In genomic region chr5:141841376-141841775, GRCh38 we compare ENCODE assay signal across 12 cellular contexts. TPM values are rescaled to one million over a fixed set of nuclear protein-coding genes. Genes with fewer than 3 reads are reported as not detected.
A peak's percentile ranks its signal among the peaks of the same experiment; 100 is the strongest.
DNase-seq lines count a peak whose midpoint lies in the region; ATAC-seq and TF ChIP-seq lines count a peak whose summit lies in the region.
"Had no signal": no experiment of that assay in that cellular context is flagged by ENCODE, and none has a peak within 500 bp of the region (broad histone marks: within the 10 kb centered on the region; RNA-seq: fewer than 3 reads in every experiment).

No MANE protein-coding gene starts in this region.

- no peak overlapping the region for H3K56ac ChIP-seq in IMR-90 (ENCODE audit: extremely low read depth, insufficient read depth, low read length)

- intact Hi-C loops in IMR-90 (cut with micrococcal nuclease) (no loop called here), ascending aorta (cut with DNase I) (no loop called here)

- H4K91ac ChIP-seq in IMR-90 (ENCODE audit: insufficient read depth, low read depth, low read length), result no peak overlapping the region

- H4K8ac ChIP-seq in IMR-90 (ENCODE audit: low read depth in 2 of 2, low read length in 2 of 2), result no peak overlapping the region

- peaks cover 19% of the 10 kb centered on the region for H3K4me1 ChIP-seq in IMR-90 (ENCODE audit: control insufficient read depth, insufficient read depth, low read length)
- no peaks in the 10 kb centered on the region for H3K4me1 ChIP-seq in ascending aorta
- peaks cover 37% of the 10 kb centered on the region for H3K4me1 ChIP-seq in suprapubic skin

- no peak overlapping the region for H2BK15ac ChIP-seq in IMR-90 (ENCODE audit: low read depth, low read length)

- no peak for DNase-seq in IMR-90
- no peak for DNase-seq in ascending aorta (ENCODE audit: low spot score in 2 of 2)
- peak; percentile 80 for DNase-seq in left lobe of liver (ENCODE audit: low spot score)
- no peak for DNase-seq in suprapubic skin (ENCODE audit: low spot score in 2 of 2)
- DNase-seq in NCI-H82 treated with DMSO at 0.1 percent for 48 hours (lab: John Stamatoyannopoulos, UW; ENCODE audit: unreplicated experiment), result no peak
- DNase-seq: activated naive CD8-positive, alpha-beta T cell treated with anti-CD3 and anti-CD28 coated beads, Interleukin-2, amount 10 ng/mL, durations not matched to agents 7 days and 5 days; CD8-positive, alpha-beta memory T cell; NCI-H1694 treated with DMSO at 0.1 percent for 48 hours; ovary; stimulated activated naive CD8-positive, alpha-beta T cell treated with anti-CD3 and anti-CD28 coated beads, Interleukin-15, amount 100 ng/mL, for 72 hours had no signal

- H3K27me3 ChIP-seq in IMR-90 (ENCODE audit: control insufficient read depth, insufficient read depth, low read length) (peaks cover 3% of the 10 kb centered on the region; the same call in 1 of the 2 replicates), ascending aorta (no peaks in the 10 kb centered on the region), suprapubic skin (peaks cover 11% of the 10 kb centered on the region)
- H3K27me3 ChIP-seq: ovary had no signal

- H3K36me3 ChIP-seq in IMR-90 (ENCODE audit: control insufficient read depth, insufficient read depth, low read length), result no peaks in the 10 kb centered on the region
- H3K36me3 ChIP-seq in ascending aorta, result no peaks in the 10 kb centered on the region
- H3K36me3 ChIP-seq in suprapubic skin, result no peaks in the 10 kb centered on the region
- H3K36me3 ChIP-seq: ovary had no signal

- no peak overlapping the region for H2BK20ac ChIP-seq in IMR-90 (ENCODE audit: low read depth, low read length)

- no peak overlapping the region for H3K14ac ChIP-seq in IMR-90 (replicated peaks; ENCODE audit: low read depth, low read length)

- H3K4me3 ChIP-seq in IMR-90 (ENCODE audit: insufficient read depth, low read depth, low read length) (no peak overlapping the region), ascending aorta (no peak overlapping the region), suprapubic skin (no peak overlapping the region)
- H3K4me3 ChIP-seq: ovary had no signal

- no peak overlapping the region for H3K4me2 ChIP-seq in IMR-90 (ENCODE audit: low read depth, low read length)

- dilution Hi-C loops in IMR-90 (cut with HindIII; ENCODE audit: low sequenced_read_pairs, unreplicated experiment), result no loop called here

- no peak overlapping the region for H3K18ac ChIP-seq in IMR-90 (ENCODE audit: low read depth, low read length)

- TF ChIP-seq CTCF in IMR-90 (conservative IDR thresholded peaks at IDR 0.05; ENCODE audit: low read depth, low read length) (no peak), ascending aorta (IDR thresholded peaks at IDR 0.05) (no peak), suprapubic skin (IDR thresholded peaks at IDR 0.05) (no peak)

- no TSS peak for BruUV-seq in IMR-90 (replicated peaks; lab: Mats Ljungman, UMichigan)

- H4K20me1 ChIP-seq in IMR-90 (ENCODE audit: insufficient read depth, low read length), result no peaks in the 10 kb centered on the region

- CTCF ChIA-PET in IMR-90 (lab: Yijun Ruan, JAX), result no interaction called here

- no peak overlapping the region for H4K5ac ChIP-seq in IMR-90 (ENCODE audit: low read depth, low read length)

- POLR2A ChIA-PET in IMR-90 (lab: Charles Lee; ENCODE audit: unreplicated experiment), result no interaction called here

- no peak overlapping the region for H3K4ac ChIP-seq in IMR-90 (ENCODE audit: low read depth, low read length)

- peak overlapping the region; percentile 27; the same call in 1 of the 2 replicates for H2BK120ac ChIP-seq in IMR-90 (ENCODE audit: low read depth, low read length)

- TF ChIP-seq POLR2A in IMR-90 (IDR thresholded peaks at IDR 0.05; ENCODE audit: low read depth, low read length), result no peak
- TF ChIP-seq POLR2A in suprapubic skin (IDR thresholded peaks at IDR 0.05), result no peak

- in situ Hi-C loops in IMR-90 (cut with MboI; ENCODE audit: low sequenced_read_pairs), result no loop called here

- no peak overlapping the region for H2AK5ac ChIP-seq in IMR-90 (ENCODE audit: low read depth, low read length)

- no peak for TF ChIP-seq RAD21 in IMR-90 (IDR thresholded peaks at IDR 0.05; ENCODE audit: low read length)

- peaks cover 28% of the 10 kb centered on the region for H3K9me1 ChIP-seq in IMR-90 (ENCODE audit: insufficient read depth, low read length)

- no peaks in the 10 kb centered on the region for H3K79me1 ChIP-seq in IMR-90 (ENCODE audit: low read depth in 1 of 2, low read length in 2 of 2)

- H3K9me3 ChIP-seq in IMR-90 (ENCODE audit: control insufficient read depth, insufficient read depth, low read length) (no peaks in the 10 kb centered on the region), ascending aorta (no peaks in the 10 kb centered on the region), suprapubic skin (no peaks in the 10 kb centered on the region)
- H3K9me3 ChIP-seq: ovary had no signal

- no peak for ATAC-seq in IMR-90 (ENCODE audit: low read depth)
- peak; percentile 86 for ATAC-seq in left lobe of liver
- no peak for ATAC-seq in HG02870 (IDR thresholded peaks at IDR 0.05; ENCODE audit: unreplicated experiment)
- ATAC-seq in HG03571 (IDR thresholded peaks at IDR 0.05; ENCODE audit: unreplicated experiment), result no peak
- ATAC-seq: stimulated activated naive CD8-positive, alpha-beta T cell treated with anti-CD3 and anti-CD28 coated beads, Interleukin-15, amount 100 ng/mL, for 72 hours had no signal

- H2AFZ ChIP-seq in IMR-90 (replicated peaks; ENCODE audit: low read length, poor library complexity), result no peak overlapping the region

- no peak overlapping the region for H3K23ac ChIP-seq in IMR-90 (ENCODE audit: low read depth, low read length)

- no peak overlapping the region for H2BK5ac ChIP-seq in IMR-90 (ENCODE audit: low read depth, low read length, poor library complexity, severe bottlenecking)

- no peak for TF ChIP-seq EP300 in suprapubic skin (IDR thresholded peaks at IDR 0.05)

- WGBS in IMR-90 (ENCODE audit: extremely low coverage in 2 of 2, insufficient read length in 1 of 2), 2 experiments, result 50% methylated on average over 2 of the region's 8 CpGs; no CpG with 5 or more reads in 1 of the 2 experiments
- 24% methylated on average over 8 of the region's 8 CpGs for WGBS in suprapubic skin

- H2AK9ac ChIP-seq in IMR-90 (replicated peaks; ENCODE audit: low read depth, low read length, poor library complexity), result no peak overlapping the region

- no peak overlapping the region for H3K27ac ChIP-seq in IMR-90 (ENCODE audit: insufficient read depth, low read length)
- H3K27ac ChIP-seq in ascending aorta, result peak overlapping the region; percentile 1 to 27
- H3K27ac ChIP-seq in suprapubic skin, result peak overlapping the region; percentile 64
- H3K27ac ChIP-seq: ovary had no signal

- H3K9ac ChIP-seq in IMR-90 (ENCODE audit: low read depth, low read length), result no peak overlapping the region

TF ChIP-seq in IMR-90, 13 proteins besides CTCF, POLR2A, EP300 and RAD21:
- TF ChIP-seq CEBPB (IDR thresholded peaks at IDR 0.05; ENCODE audit: low read depth, low read length) (no peak), USF2 (IDR thresholded peaks at IDR 0.05; ENCODE audit: low read depth, low read length) (no peak), NFE2L2 (IDR thresholded peaks at IDR 0.05; ENCODE audit: low read depth, low read length) (no peak), ELK1 (IDR thresholded peaks at IDR 0.05; ENCODE audit: borderline replicate concordance, low read depth, low read length) (no peak), MXI1 (IDR thresholded peaks at IDR 0.05; ENCODE audit: borderline replicate concordance, low read depth, low read length) (no peak), BHLHE40 (IDR thresholded peaks at IDR 0.05; ENCODE audit: low read depth, low read length) (no peak), RFX5 (IDR thresholded peaks at IDR 0.05; ENCODE audit: low read depth, low read length) (no peak), MAZ (IDR thresholded peaks at IDR 0.05; ENCODE audit: borderline replicate concordance, low read depth, low read length) (no peak), FOS (IDR thresholded peaks at IDR 0.05; ENCODE audit: low read depth, low read length) (no peak), MAFK (IDR thresholded peaks at IDR 0.05; ENCODE audit: low read depth, low read length) (no peak), CHD1 (IDR thresholded peaks at IDR 0.05; ENCODE audit: low read depth, low read length) (no peak), RCOR1 (IDR thresholded peaks at IDR 0.05; ENCODE audit: insufficient replicate concordance, low read length) (no peak), SMC3 (IDR thresholded peaks at IDR 0.05; ENCODE audit: low read depth, low read length) (no peak)
TF ChIP-seq in IMR-90: peak in this region for 0.

RNA-seq across cellular contexts. Expression of gene PCDH1, which starts 36.8 kb away (rescaled TPM):
- total RNA-seq in IMR-90 (2012; rRNA removed) (0.83 and 0.90 TPM in 2 replicates), ascending aorta (165 TPM), left lobe of liver (33.2 TPM), suprapubic skin (100 to 1,000 TPM in 1 of 4 donors, 10 to 100 TPM in 3; 76.2 to 122 (median 89.5) TPM)
- polyA plus RNA-seq in IMR-90 (2012; rRNA removed), result 0.74 and 0.82 TPM in 2 replicates
- 0.26 and 0.82 TPM in 2 replicates for polyA plus RNA-seq in IMR-90 (2012; cell fraction: cytosol; rRNA removed)
- polyA plus RNA-seq in IMR-90 (2012; cell fraction: nucleus; rRNA removed; ENCODE audit: low replicate concordance), result 0.44 and 0.89 TPM in 2 replicates
- total RNA-seq: activated naive CD8-positive, alpha-beta T cell treated with anti-CD3 and anti-CD28 coated beads, Interleukin-2, amount 10 ng/mL, durations not matched to agents 7 days and 5 days; CD8-positive, alpha-beta memory T cell had no signal

Comparison
In these comparisons a context has a peak if more than half of its experiments do, and no peak if none do; other contexts are left out.
1. RNA of gene PCDH1, which starts 36.8 kb away (total RNA-seq): 165 TPM in ascending aorta (single experiment), 76.2 to 122 TPM in suprapubic skin and 33.2 TPM in left lobe of liver (single experiment); 0.83 to 0.90 TPM in IMR-90; every median in the first group is over 10 times any median in the second.